In the genomic region with DNA sequence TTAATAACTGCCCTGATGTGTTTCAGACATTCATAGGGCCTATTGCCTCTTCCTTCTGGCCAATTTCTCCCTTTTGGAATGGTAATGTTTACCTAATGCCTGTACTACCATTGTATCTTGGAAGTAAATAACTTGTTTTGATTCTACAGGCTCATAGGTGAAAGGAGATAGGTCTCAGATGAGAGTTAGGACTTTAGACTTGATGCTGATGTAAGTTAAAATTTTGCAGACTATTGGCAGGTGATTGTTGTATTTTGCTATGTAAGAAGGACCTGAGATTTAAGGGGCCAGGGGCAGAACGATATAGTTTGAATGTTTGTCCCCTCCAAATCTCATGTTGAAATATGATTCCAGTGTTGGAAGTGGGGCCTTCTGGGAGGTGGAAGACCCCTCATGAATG, we compare ENCODE assay signal across 35 cellular contexts.
"Had no signal": no experiment of that assay in that cellular context is flagged by ENCODE, and none has a peak within 500 bp of the region (broad histone marks: within the 10 kb centered on the region; RNA-seq: fewer than 3 reads in every experiment).

No MANE protein-coding gene starts in this region.

- H3K4me1 ChIP-seq: adrenal gland, ascending aorta, body of pancreas, breast epithelium had no signal

- H3K27me3 ChIP-seq: adrenal gland, ascending aorta, body of pancreas, brain microvascular endothelial cell, breast epithelium, cardiac muscle cell had no signal

- FAIRE-seq: astrocyte, bronchial epithelial cell had no signal

- H3K9me3 ChIP-seq: adrenal gland, body of pancreas had no signal

- H3K36me3 ChIP-seq: adrenal gland, ascending aorta, brain microvascular endothelial cell, breast epithelium, cardiac muscle cell had no signal

- H3K4me3 ChIP-seq: adrenal gland, ascending aorta, body of pancreas, breast epithelium, cardiac muscle cell had no signal

- DNase-seq: activated effector memory CD4-positive, alpha-beta T cell treated with anti-CD3 and anti-CD28 coated beads, Interleukin-2, amount 50 U/mL, for 16 hours; activated effector memory CD4-positive, alpha-beta T cell treated with Interleukin-2 at 50 U/mL for 16 hours; activated gamma-delta T cell; activated gamma-delta T cell treated with Interleukin-2 at 50 U/mL for 16 hours; activated naive CD4-positive, alpha-beta T cell; activated naive CD4-positive, alpha-beta T cell treated with anti-CD3 and anti-CD28 coated beads for 36 hours; activated naive CD4-positive, alpha-beta T cell treated with anti-CD3 and anti-CD28 coated beads, Interleukin-2, amount 10 ng/mL, durations not matched to agents 7 days and 5 days; activated naive CD4-positive, alpha-beta T cell treated with anti-CD3 and anti-CD28 coated beads, Interleukin-2, amount 50 U/mL, for 16 hours; activated naive CD4-positive, alpha-beta T cell treated with Interleukin-2 at 50 U/mL for 16 hours; activated naive CD8-positive, alpha-beta T cell treated with anti-CD3 and anti-CD28 coated beads for 36 hours; activated naive CD8-positive, alpha-beta T cell treated with anti-CD3 and anti-CD28 coated beads, Interleukin-2, amount 10 ng/mL, durations not matched to agents 7 days and 5 days; activated naive CD8-positive, alpha-beta T cell treated with anti-CD3 and anti-CD28 coated beads, Interleukin-2, amount 50 U/mL, for 24 hours; activated T-cell treated with anti-CD3 and anti-CD28 coated beads for 4 hours; activated T-cell treated with anti-CD3 and anti-CD28 coated beads, Interleukin-2, amount 50 U/mL, for 1 hour; activated T-cell treated with anti-CD3 and anti-CD28 coated beads, Interleukin-2, amount 50 U/mL, for 24 hours; activated T-cell treated with anti-CD3 and anti-CD28 coated beads, Interleukin-2, amount 50 U/mL, for 4 hours; activated T-cell treated with anti-CD3 and anti-CD28 coated beads, Interleukin-2, amount 50 U/mL, for 48 hours; activated T-cell treated with anti-CD3 and anti-CD28 coated beads, Interleukin-2, amount 50 U/mL, for 72 hours; adrenal gland; amniotic stem cell; amygdala; anterior cingulate cortex; aorta; body of pancreas; brain microvascular endothelial cell; caudate nucleus; central memory CD4-positive, alpha-beta T cell; cerebellar nuclear complex had no signal

- ATAC-seq: activated naive CD4-positive, alpha-beta T cell treated with anti-CD3 and anti-CD28 coated beads, Interleukin-2, amount 50 U/mL, for 72 hours; activated naive CD8-positive, alpha-beta T cell treated with anti-CD3 and anti-CD28 coated beads, Interleukin-2, amount 50 U/mL, for 24 hours; activated T-cell treated with anti-CD3 and anti-CD28 coated beads, Interleukin-2, amount 50 U/mL, for 4 hours; activated T-cell treated with anti-CD3 and anti-CD28 coated beads, Interleukin-2, amount 50 U/mL, for 72 hours; activated T-helper 17 cell treated with anti-CD3 and anti-CD28 coated beads, Interleukin-2, amount 50 U/mL, for 72 hours; body of pancreas had no signal

- H3K27ac ChIP-seq: adrenal gland, ascending aorta, body of pancreas, brain microvascular endothelial cell, breast epithelium, cardiac muscle cell had no signal
